In the genomic region with DNA sequence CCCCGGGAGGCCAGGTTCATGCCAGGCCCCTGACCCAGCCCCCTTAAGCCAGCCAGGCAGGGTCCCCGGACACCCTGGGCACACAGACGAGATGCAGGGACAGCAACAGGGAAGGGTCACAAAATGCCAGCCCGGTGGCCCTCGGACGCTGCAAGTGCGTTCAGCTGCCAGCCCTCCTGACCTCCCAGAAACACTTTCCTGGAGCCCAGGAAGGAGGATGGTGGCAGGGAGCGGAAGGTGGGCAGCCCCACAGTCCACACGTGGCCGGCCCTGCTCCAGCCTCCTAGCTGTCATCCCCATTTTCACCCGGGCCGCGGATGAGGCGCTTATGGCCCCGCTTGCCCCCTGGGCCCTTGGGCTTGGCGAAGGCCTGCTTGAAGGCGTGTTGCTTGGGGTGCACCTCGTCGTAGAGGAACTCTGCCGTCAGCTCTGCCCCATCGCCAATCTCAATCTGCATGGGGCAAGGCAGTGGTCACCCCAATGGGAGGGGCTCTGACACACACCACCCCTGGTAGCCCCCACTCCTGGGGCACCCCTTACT, we compare ENCODE assay signal across 1 cellular context.
TF ChIP-seq lines count a peak whose summit lies in the region.

No MANE protein-coding gene starts in this region.

TF ChIP-seq in GM12878, 131 proteins besides CTCF, POLR2A, EP300 and RAD21:
- TF ChIP-seq, protein P1, sequence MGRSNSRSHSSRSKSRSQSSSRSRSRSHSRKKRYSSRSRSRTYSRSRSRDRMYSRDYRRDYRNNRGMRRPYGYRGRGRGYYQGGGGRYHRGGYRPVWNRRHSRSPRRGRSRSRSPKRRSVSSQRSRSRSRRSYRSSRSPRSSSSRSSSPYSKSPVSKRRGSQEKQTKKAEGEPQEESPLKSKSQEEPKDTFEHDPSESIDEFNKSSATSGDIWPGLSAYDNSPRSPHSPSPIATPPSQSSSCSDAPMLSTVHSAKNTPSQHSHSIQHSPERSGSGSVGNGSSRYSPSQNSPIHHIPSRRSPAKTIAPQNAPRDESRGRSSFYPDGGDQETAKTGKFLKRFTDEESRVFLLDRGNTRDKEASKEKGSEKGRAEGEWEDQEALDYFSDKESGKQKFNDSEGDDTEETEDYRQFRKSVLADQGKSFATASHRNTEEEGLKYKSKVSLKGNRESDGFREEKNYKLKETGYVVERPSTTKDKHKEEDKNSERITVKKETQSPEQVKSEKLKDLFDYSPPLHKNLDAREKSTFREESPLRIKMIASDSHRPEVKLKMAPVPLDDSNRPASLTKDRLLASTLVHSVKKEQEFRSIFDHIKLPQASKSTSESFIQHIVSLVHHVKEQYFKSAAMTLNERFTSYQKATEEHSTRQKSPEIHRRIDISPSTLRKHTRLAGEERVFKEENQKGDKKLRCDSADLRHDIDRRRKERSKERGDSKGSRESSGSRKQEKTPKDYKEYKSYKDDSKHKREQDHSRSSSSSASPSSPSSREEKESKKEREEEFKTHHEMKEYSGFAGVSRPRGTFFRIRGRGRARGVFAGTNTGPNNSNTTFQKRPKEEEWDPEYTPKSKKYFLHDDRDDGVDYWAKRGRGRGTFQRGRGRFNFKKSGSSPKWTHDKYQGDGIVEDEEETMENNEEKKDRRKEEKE (IDR thresholded peaks at IDR 0.05): no peak
- no peak for TF ChIP-seq ZNF274 (IDR thresholded peaks at IDR 0.05; ENCODE audit: insufficient read depth, insufficient read length)
- no peak for TF ChIP-seq MTA2 (IDR thresholded peaks at IDR 0.05; ENCODE audit: low read depth)
- TF ChIP-seq STAT3 (IDR thresholded peaks at IDR 0.05; ENCODE audit: low read depth, low read length): no peak
- no peak for TF ChIP-seq ATF2 (IDR thresholded peaks at IDR 0.05; ENCODE audit: low read length)
- TF ChIP-seq CBFB (IDR thresholded peaks at IDR 0.05; ENCODE audit: low read depth): no peak
- TF ChIP-seq E2F8 (IDR thresholded peaks at IDR 0.05; ENCODE audit: low read depth, partially characterized antibody): no peak
- TF ChIP-seq MEF2A (IDR thresholded peaks at IDR 0.05; ENCODE audit: insufficient read depth, low read depth, low read length): no peak
- TF ChIP-seq CREM (IDR thresholded peaks at IDR 0.05; ENCODE audit: low read depth): no peak
- TF ChIP-seq SMAD5 (IDR thresholded peaks at IDR 0.05; ENCODE audit: low read depth): no peak
- no peak for TF ChIP-seq PKNOX1 (IDR thresholded peaks at IDR 0.05)
- no peak for TF ChIP-seq EED (IDR thresholded peaks at IDR 0.05; ENCODE audit: low read depth)
- no peak for TF ChIP-seq CEBPZ (IDR thresholded peaks at IDR 0.05; ENCODE audit: low read depth, low read length)
- no peak for TF ChIP-seq TAF1 (IDR thresholded peaks at IDR 0.05; ENCODE audit: borderline replicate concordance, low read depth, low read length)
- no peak for TF ChIP-seq SIN3A (IDR thresholded peaks at IDR 0.05; ENCODE audit: low read depth, low read length)
- TF ChIP-seq HDAC2 (IDR thresholded peaks at IDR 0.05): no peak
- no peak for TF ChIP-seq NBN (IDR thresholded peaks at IDR 0.05)
- no peak for TF ChIP-seq FOXM1 (IDR thresholded peaks at IDR 0.05; ENCODE audit: low read depth, low read length)
